Comparison of ENCODE assay signal across 1 cellular context in the genomic region with DNA sequence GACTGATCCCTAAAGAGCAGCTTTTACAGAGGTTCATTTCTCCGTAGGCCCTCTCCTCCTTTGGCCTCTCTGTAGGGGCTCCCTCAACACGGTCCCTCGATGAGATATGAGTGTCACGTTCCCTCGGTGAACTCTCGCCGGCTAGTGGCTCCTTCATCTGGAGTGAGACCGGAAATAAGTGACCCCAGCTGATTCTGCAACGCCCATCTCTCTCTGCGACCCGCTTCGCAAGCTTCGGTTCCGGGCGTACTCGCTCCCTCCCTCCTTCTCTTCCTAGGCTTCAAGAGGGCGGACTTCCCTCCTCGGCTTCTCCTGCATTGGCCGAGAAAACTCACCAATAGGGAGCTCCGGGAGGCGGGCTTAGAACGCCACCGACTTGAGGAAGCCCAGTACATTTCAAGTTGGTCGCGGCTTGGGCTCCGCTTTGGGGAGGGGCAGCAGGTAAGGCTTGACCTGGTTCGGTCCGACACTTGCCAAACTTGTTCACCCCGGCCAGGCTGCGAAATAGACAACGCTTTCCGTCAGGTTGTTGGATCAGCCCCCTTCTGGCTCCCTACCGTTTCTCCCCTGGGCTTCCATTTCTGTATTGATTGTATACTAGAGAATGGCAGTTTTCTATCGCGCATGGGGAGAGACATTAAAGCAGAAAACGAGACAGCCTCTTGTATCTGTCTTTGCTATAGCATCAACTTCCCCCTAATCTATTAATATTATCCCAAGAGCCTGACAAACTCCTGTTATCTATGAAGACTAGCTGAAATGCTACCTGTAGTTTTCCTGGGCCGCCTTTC.
TF ChIP-seq lines count a peak whose summit lies in the region.

A gene (minus strand): TSS at position 248 of the 791 bp plus-strand sequence. CDS start 2,816 bp downstream, outside the sequence.
A gene with protein sequence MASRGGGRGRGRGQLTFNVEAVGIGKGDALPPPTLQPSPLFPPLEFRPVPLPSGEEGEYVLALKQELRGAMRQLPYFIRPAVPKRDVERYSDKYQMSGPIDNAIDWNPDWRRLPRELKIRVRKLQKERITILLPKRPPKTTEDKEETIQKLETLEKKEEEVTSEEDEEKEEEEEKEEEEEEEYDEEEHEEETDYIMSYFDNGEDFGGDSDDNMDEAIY (plus strand): TSS at position 363 of the 791 bp plus-strand sequence. CDS start 10,176 bp downstream, outside the sequence.

TF ChIP-seq in HepG2, 621 proteins besides CTCF, POLR2A, EP300 and RAD21 (continued from another document and continues in another):
- TF ChIP-seq, protein P1, sequence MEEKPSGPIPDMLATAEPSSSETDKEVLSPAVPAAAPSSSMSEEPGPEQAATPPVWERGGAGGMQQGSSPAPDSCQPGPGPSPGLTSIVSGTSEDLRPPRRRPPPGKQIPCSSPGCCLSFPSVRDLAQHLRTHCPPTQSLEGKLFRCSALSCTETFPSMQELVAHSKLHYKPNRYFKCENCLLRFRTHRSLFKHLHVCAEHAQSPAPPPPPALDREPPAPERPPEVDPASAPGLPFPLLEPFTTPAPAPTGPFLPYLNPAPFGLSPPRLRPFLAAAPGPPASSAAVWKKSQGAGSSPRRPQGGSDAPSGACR (CRISPR knock-in tag; IDR thresholded peaks at IDR 0.05), result peak; percentile 62; the same call in 1 of the 2 replicates
- TF ChIP-seq, protein P2, sequence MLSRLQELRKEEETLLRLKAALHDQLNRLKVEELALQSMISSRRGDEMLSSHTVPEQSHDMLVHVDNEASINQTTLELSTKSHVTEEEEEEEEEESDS (CRISPR knock-in tag; IDR thresholded peaks at IDR 0.05; ENCODE audit: borderline replicate concordance), result 0 out of 2 replicates have a peak, but pooled peaks have one; percentile 33
- TF ChIP-seq ELF4 (CRISPR knock-in tag; IDR thresholded peaks at IDR 0.05; ENCODE audit: borderline replicate concordance) (peak; percentile 81; the same call in 1 of the 2 replicates), RFXAP (CRISPR knock-in tag; IDR thresholded peaks at IDR 0.05; ENCODE audit: borderline replicate concordance) (0 out of 2 replicates have a peak, but pooled peaks have one; percentile 9), TSC22D2 (CRISPR knock-in tag; IDR thresholded peaks at IDR 0.05; ENCODE audit: borderline replicate concordance) (peak; percentile 54; the same call in 1 of the 2 replicates), YEATS4 (CRISPR knock-in tag; IDR thresholded peaks at IDR 0.05; ENCODE audit: borderline replicate concordance) (peak; percentile 56), ZNF12 (CRISPR knock-in tag; IDR thresholded peaks at IDR 0.05) (0 out of 2 replicates have a peak, but pooled peaks have one; percentile 16), ZNF329 (CRISPR knock-in tag; IDR thresholded peaks at IDR 0.05; ENCODE audit: low read depth) (peak; percentile 96), ARNTL (CRISPR knock-in tag; IDR thresholded peaks at IDR 0.05) (peak; percentile 65; the same call in 1 of the 2 replicates), ZNF614 (CRISPR knock-in tag; IDR thresholded peaks at IDR 0.05; ENCODE audit: borderline replicate concordance) (0 out of 2 replicates have a peak, but pooled peaks have one; percentile 29), FOXA1 (IDR thresholded peaks at IDR 0.05) (no peak), FOXA1 (CRISPR knock-in tag; IDR thresholded peaks at IDR 0.05) (0 out of 2 replicates have a peak, but pooled peaks have one; percentile 6), TAF1 (CRISPR knock-in tag; IDR thresholded peaks at IDR 0.05) (peak; percentile 80), MYC (CRISPR knock-in tag; IDR thresholded peaks at IDR 0.05; ENCODE audit: borderline replicate concordance) (no peak; the same call in 1 of the 2 replicates), ZBTB7B (CRISPR knock-in tag; IDR thresholded peaks at IDR 0.05) (peak; percentile 73), ZNF343 (CRISPR knock-in tag; IDR thresholded peaks at IDR 0.05) (peak; percentile 74; the same call in 1 of the 2 replicates)
- TF ChIP-seq, protein P3, sequence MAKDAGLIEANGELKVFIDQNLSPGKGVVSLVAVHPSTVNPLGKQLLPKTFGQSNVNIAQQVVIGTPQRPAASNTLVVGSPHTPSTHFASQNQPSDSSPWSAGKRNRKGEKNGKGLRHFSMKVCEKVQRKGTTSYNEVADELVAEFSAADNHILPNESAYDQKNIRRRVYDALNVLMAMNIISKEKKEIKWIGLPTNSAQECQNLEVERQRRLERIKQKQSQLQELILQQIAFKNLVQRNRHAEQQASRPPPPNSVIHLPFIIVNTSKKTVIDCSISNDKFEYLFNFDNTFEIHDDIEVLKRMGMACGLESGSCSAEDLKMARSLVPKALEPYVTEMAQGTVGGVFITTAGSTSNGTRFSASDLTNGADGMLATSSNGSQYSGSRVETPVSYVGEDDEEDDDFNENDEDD (CRISPR knock-in tag; IDR thresholded peaks at IDR 0.05; ENCODE audit: borderline replicate concordance), result 0 out of 2 replicates have a peak, but pooled peaks have one; percentile 27
- TF ChIP-seq, protein P4, sequence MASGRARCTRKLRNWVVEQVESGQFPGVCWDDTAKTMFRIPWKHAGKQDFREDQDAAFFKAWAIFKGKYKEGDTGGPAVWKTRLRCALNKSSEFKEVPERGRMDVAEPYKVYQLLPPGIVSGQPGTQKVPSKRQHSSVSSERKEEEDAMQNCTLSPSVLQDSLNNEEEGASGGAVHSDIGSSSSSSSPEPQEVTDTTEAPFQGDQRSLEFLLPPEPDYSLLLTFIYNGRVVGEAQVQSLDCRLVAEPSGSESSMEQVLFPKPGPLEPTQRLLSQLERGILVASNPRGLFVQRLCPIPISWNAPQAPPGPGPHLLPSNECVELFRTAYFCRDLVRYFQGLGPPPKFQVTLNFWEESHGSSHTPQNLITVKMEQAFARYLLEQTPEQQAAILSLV (CRISPR knock-in tag; IDR thresholded peaks at IDR 0.05; ENCODE audit: borderline replicate concordance), result peak; percentile 77; the same call in 1 of the 2 replicates
- TF ChIP-seq, protein P5, sequence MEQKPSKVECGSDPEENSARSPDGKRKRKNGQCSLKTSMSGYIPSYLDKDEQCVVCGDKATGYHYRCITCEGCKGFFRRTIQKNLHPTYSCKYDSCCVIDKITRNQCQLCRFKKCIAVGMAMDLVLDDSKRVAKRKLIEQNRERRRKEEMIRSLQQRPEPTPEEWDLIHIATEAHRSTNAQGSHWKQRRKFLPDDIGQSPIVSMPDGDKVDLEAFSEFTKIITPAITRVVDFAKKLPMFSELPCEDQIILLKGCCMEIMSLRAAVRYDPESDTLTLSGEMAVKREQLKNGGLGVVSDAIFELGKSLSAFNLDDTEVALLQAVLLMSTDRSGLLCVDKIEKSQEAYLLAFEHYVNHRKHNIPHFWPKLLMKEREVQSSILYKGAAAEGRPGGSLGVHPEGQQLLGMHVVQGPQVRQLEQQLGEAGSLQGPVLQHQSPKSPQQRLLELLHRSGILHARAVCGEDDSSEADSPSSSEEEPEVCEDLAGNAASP (CRISPR knock-in tag; IDR thresholded peaks at IDR 0.05; ENCODE audit: borderline replicate concordance), result no peak
- TF ChIP-seq, protein P6, sequence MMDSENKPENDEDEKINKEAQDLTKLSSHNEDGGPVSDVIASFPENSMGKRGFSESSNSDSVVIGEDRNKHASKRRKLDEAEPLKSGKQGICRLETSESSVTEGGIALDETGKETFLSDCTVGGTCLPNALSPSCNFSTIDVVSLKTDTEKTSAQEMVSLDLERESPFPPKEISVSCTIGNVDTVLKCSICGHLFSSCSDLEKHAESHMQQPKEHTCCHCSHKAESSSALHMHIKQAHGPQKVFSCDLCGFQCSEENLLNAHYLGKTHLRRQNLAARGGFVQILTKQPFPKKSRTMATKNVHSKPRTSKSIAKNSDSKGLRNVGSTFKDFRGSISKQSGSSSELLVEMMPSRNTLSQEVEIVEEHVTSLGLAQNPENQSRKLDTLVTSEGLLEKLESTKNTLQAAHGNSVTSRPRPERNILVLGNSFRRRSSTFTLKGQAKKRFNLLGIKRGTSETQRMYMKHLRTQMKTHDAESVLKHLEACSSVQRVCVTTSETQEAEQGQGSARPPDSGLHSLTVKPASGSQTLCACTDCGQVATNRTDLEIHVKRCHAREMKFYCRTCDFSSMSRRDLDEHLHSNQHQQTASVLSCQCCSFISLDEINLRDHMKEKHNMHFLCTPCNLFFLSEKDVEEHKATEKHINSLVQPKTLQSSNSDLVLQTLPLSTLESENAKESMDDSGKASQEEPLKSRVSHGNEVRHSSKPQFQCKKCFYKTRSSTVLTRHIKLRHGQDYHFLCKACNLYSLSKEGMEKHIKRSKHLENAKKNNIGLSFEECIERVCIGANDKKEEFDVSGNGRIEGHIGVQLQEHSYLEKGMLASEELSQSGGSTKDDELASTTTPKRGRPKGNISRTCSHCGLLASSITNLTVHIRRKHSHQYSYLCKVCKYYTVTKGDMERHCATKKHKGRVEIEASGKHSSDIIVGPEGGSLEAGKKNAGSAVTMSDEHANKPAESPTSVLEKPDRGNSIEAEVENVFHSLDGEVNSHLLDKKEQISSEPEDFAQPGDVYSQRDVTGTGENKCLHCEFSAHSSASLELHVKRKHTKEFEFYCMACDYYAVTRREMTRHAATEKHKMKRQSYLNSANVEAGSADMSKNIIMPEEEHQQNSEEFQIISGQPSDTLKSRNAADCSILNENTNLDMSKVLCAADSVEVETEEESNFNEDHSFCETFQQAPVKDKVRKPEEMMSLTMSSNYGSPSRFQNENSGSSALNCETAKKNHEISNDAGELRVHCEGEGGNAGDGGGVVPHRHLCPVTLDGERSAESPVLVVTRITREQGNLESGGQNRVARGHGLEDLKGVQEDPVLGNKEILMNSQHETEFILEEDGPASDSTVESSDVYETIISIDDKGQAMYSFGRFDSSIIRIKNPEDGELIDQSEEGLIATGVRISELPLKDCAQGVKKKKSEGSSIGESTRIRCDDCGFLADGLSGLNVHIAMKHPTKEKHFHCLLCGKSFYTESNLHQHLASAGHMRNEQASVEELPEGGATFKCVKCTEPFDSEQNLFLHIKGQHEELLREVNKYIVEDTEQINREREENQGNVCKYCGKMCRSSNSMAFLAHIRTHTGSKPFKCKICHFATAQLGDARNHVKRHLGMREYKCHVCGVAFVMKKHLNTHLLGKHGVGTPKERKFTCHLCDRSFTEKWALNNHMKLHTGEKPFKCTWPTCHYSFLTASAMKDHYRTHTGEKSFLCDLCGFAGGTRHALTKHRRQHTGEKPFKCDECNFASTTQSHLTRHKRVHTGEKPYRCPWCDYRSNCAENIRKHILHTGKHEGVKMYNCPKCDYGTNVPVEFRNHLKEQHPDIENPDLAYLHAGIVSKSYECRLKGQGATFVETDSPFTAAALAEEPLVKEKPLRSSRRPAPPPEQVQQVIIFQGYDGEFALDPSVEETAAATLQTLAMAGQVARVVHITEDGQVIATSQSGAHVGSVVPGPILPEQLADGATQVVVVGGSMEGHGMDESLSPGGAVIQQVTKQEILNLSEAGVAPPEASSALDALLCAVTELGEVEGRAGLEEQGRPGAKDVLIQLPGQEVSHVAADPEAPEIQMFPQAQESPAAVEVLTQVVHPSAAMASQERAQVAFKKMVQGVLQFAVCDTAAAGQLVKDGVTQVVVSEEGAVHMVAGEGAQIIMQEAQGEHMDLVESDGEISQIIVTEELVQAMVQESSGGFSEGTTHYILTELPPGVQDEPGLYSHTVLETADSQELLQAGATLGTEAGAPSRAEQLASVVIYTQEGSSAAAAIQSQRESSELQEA (CRISPR knock-in tag; IDR thresholded peaks at IDR 0.05; ENCODE audit: not compliant biosample characterization), result no peak
- TF ChIP-seq, protein P7, sequence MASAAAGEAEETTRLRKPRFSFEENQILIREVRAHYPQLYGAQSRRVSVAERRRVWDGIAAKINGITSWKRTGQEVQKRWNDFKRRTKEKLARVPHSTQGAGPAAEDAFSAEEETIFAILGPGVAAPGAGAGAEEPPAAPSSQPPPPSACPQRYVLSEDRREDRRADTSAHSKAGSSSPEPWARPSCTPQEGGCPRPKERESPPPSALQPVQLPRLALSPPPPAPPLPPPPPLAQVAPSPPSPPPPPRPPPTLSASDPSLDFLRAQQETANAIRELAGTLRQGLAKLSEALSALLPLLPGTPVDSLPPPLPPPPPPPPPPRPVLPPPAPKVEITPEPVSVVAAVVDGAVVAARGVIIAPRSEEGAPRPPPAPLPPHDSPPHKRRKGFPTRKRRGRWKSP (CRISPR knock-in tag; IDR thresholded peaks at IDR 0.05), result peak; percentile 55; the same call in 1 of the 2 replicates
- TF ChIP-seq, protein P8, sequence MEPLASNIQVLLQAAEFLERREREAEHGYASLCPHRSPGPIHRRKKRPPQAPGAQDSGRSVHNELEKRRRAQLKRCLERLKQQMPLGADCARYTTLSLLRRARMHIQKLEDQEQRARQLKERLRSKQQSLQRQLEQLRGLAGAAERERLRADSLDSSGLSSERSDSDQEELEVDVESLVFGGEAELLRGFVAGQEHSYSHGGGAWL (CRISPR knock-in tag; IDR thresholded peaks at IDR 0.05), result peak; percentile 47
- TF ChIP-seq, protein P9, sequence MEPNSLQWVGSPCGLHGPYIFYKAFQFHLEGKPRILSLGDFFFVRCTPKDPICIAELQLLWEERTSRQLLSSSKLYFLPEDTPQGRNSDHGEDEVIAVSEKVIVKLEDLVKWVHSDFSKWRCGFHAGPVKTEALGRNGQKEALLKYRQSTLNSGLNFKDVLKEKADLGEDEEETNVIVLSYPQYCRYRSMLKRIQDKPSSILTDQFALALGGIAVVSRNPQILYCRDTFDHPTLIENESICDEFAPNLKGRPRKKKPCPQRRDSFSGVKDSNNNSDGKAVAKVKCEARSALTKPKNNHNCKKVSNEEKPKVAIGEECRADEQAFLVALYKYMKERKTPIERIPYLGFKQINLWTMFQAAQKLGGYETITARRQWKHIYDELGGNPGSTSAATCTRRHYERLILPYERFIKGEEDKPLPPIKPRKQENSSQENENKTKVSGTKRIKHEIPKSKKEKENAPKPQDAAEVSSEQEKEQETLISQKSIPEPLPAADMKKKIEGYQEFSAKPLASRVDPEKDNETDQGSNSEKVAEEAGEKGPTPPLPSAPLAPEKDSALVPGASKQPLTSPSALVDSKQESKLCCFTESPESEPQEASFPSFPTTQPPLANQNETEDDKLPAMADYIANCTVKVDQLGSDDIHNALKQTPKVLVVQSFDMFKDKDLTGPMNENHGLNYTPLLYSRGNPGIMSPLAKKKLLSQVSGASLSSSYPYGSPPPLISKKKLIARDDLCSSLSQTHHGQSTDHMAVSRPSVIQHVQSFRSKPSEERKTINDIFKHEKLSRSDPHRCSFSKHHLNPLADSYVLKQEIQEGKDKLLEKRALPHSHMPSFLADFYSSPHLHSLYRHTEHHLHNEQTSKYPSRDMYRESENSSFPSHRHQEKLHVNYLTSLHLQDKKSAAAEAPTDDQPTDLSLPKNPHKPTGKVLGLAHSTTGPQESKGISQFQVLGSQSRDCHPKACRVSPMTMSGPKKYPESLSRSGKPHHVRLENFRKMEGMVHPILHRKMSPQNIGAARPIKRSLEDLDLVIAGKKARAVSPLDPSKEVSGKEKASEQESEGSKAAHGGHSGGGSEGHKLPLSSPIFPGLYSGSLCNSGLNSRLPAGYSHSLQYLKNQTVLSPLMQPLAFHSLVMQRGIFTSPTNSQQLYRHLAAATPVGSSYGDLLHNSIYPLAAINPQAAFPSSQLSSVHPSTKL (CRISPR knock-in tag; IDR thresholded peaks at IDR 0.05), result 0 out of 2 replicates have a peak, but pooled peaks have one; percentile 7
- TF ChIP-seq, protein P10, sequence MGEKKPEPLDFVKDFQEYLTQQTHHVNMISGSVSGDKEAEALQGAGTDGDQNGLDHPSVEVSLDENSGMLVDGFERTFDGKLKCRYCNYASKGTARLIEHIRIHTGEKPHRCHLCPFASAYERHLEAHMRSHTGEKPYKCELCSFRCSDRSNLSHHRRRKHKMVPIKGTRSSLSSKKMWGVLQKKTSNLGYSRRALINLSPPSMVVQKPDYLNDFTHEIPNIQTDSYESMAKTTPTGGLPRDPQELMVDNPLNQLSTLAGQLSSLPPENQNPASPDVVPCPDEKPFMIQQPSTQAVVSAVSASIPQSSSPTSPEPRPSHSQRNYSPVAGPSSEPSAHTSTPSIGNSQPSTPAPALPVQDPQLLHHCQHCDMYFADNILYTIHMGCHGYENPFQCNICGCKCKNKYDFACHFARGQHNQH (CRISPR knock-in tag; IDR thresholded peaks at IDR 0.05), result peak; percentile 48; the same call in 1 of the 2 replicates
